Comparison of ENCODE assay signal across 8 cellular contexts in genomic region chrX:49840679-49841078, GRCh38. TPM values are rescaled to one million over a fixed set of nuclear protein-coding genes. Genes with fewer than 3 reads are reported as not detected.
DNase-seq lines count a peak whose midpoint lies in the region; ATAC-seq, FAIRE-seq and TF ChIP-seq lines count a peak whose summit lies in the region.

No MANE protein-coding gene starts in this region.

- H3K4me3 ChIP-seq in SU-DHL-6 (ENCODE audit: insufficient read depth, low read length, poor library complexity, severe bottlenecking): no peak overlapping the region
- no peak overlapping the region for H3K4me3 ChIP-seq in K562

- H3K27ac ChIP-seq in SU-DHL-6 (ENCODE audit: low read depth, low read length) (no peak overlapping the region), K562 (ENCODE audit: extremely low read depth, low read depth, low read length) (no peak overlapping the region)

- no peaks in the 10 kb centered on the region for H3K27me3 ChIP-seq in SU-DHL-6 (ENCODE audit: low read length)
- no peaks in the 10 kb centered on the region for H3K27me3 ChIP-seq in K562 (ENCODE audit: control insufficient read depth in 2 of 2, insufficient read depth in 2 of 2, low read length in 2 of 2)

- peak; percentile 79 for FAIRE-seq in K562 (lab: Jason Lieb, UNC)

- peak; percentile 25 for TF ChIP-seq CTCF in SU-DHL-6 (IDR thresholded peaks at IDR 0.05; ENCODE audit: insufficient read depth, low read length, poor library complexity, severe bottlenecking)
- TF ChIP-seq CTCF in K562 (IDR thresholded peaks at IDR 0.05 in 2 of 3, conservative IDR thresholded peaks at IDR 0.05 in 1 of 3; ENCODE audit: insufficient read depth in 2 of 3, low read depth in 1 of 3, low read length in 3 of 3): peak; percentile 80 to 82 (median 82)

- no TSS peak for BruUV-seq in K562 (replicated peaks; lab: Mats Ljungman, UMichigan)

- H3K79me2 ChIP-seq in SU-DHL-6 (ENCODE audit: insufficient read depth, low read length) (no peaks in the 10 kb centered on the region), K562 (ENCODE audit: control insufficient read depth, insufficient read depth, low read length) (no peaks in the 10 kb centered on the region)

- H3K9me2 ChIP-seq in SU-DHL-6 (replicated peaks; ENCODE audit: insufficient read depth, low read length): no peaks in the 10 kb centered on the region

- peak; percentile 74 to 80 for TF ChIP-seq RAD21 in K562 (CRISPR knock-in tag; conservative IDR thresholded peaks at IDR 0.05 in 1 of 2, IDR thresholded peaks at IDR 0.05 in 1 of 2)

- TF ChIP-seq POLR2A in K562 (conservative IDR thresholded peaks at IDR 0.05): no peak

- H3K4me1 ChIP-seq in K562 (replicated peaks in 1 of 2; ENCODE audit: control insufficient read depth in 2 of 2, insufficient read depth in 2 of 2, low read length in 2 of 2): peaks cover 0 to 10% of the 10 kb centered on the region in 2 experiments; a peak in 2 of 5 replicates

- POLR2A ChIA-PET in K562 (lab: Yijun Ruan, JAX): no interaction called here

- ATAC-seq in GM18907 (IDR thresholded peaks at IDR 0.05; ENCODE audit: unreplicated experiment) (peak; percentile 63), K562 (peak; percentile 91), GM21390 (IDR thresholded peaks at IDR 0.05; ENCODE audit: unreplicated experiment) (no peak)

- H3F3A ChIP-seq in SU-DHL-6 (ENCODE audit: insufficient read depth): no peaks in the 10 kb centered on the region

- CTCF ChIA-PET in K562 (lab: Yijun Ruan, JAX; ENCODE audit: low intra/inter-chr PET ratio): interaction anchor here (0.9 to 2.0 kb wide), 2 partner anchors 36 to 363 kb away, joined by 5 to 10 read pairs; no protein-coding TSS in a partner anchor

- DNase-seq in AG08395 (ENCODE audit: low spot score): peak; percentile 11
- DNase-seq in NCI-H1092 treated with DMSO at 0.1 percent for 48 hours (lab: John Stamatoyannopoulos, UW): peak; percentile 92
- peak; percentile 68 to 81 (median 71) for DNase-seq in K562 (ENCODE audit: extremely low read depth in 1 of 4, low spot score in 3 of 4)
- DNase-seq in islet precursor cell: peak; percentile 83
- peak; percentile 29 for DNase-seq in stimulated activated CD4-positive, alpha-beta T cell treated with anti-CD3 and anti-CD28 coated beads, Interleukin-2, amount 100 ng/mL, for 4 hours (ENCODE audit: low read depth)

- no peak overlapping the region for H2AFZ ChIP-seq in SU-DHL-6 (ENCODE audit: low read depth, low read length, severe bottlenecking)
- H2AFZ ChIP-seq in K562 (ENCODE audit: low read depth, low read length): no peak overlapping the region

- no peaks in the 10 kb centered on the region for H3K9me1 ChIP-seq in K562 (ENCODE audit: control insufficient read depth, insufficient read depth, low read length)

- H3K4me2 ChIP-seq in SU-DHL-6 (ENCODE audit: low read depth, low read length, poor library complexity, severe bottlenecking) (no peak overlapping the region), K562 (ENCODE audit: insufficient read depth, low read length) (no peak overlapping the region)

- H3K9ac ChIP-seq in SU-DHL-6 (ENCODE audit: low read length): no peak overlapping the region
- H3K9ac ChIP-seq in K562 (ENCODE audit: insufficient read depth in 1 of 2, low read depth in 2 of 2, low read length in 2 of 2): no peak overlapping the region

- H3K9me3 ChIP-seq in SU-DHL-6 (ENCODE audit: insufficient read depth, low read length): no peaks in the 10 kb centered on the region
- no peaks in the 10 kb centered on the region for H3K9me3 ChIP-seq in K562 (replicated peaks; ENCODE audit: control insufficient read depth, insufficient read depth, low read depth, low read length)

- in situ Hi-C loops in K562 (cut with MboI): no loop called here

- no peak for TF ChIP-seq EP300 in K562 (IDR thresholded peaks at IDR 0.05; ENCODE audit: low read length)

- H4K20me1 ChIP-seq in SU-DHL-6 (ENCODE audit: low read depth, low read length): no peaks in the 10 kb centered on the region
- no peaks in the 10 kb centered on the region for H4K20me1 ChIP-seq in K562 (replicated peaks; ENCODE audit: control insufficient read depth, insufficient read depth, low read length)

- intact Hi-C loops in K562 (cut with micrococcal nuclease): loop anchor here (1.0 to 2.0 kb wide), 2 partner anchors 36 to 72 kb away; no protein-coding TSS in a partner anchor

- H3K36me3 ChIP-seq in SU-DHL-6 (ENCODE audit: low read length) (no peaks in the 10 kb centered on the region), K562 (ENCODE audit: control insufficient read depth, insufficient read depth, low read length) (no peaks in the 10 kb centered on the region)

- WGBS in K562 (ENCODE audit: insufficient coverage, low coverage, missing lambda C conversion rate): 3% methylated on average over 3 of the region's 3 CpGs

TF ChIP-seq in K562, 482 proteins besides CTCF, POLR2A, EP300 and RAD21 (continues in another document):
- peak; percentile 50 for TF ChIP-seq SMC3 (conservative IDR thresholded peaks at IDR 0.05; ENCODE audit: insufficient read depth, low read depth, low read length)
- TF ChIP-seq PBX2 (CRISPR knock-in tag; IDR thresholded peaks at IDR 0.05; ENCODE audit: low read depth): no peak
- peak; percentile 36 for TF ChIP-seq PBX2 (tag; conservative IDR thresholded peaks at IDR 0.05; ENCODE audit: low read depth)
- 0 out of 2 replicates have a peak, but pooled peaks have one; percentile 10 for TF ChIP-seq HCFC1 (IDR thresholded peaks at IDR 0.05; ENCODE audit: low read depth, low read length)
- TF ChIP-seq GABPB1 (CRISPR knock-in tag; IDR thresholded peaks at IDR 0.05): peak; percentile 55; the same call in 1 of the 2 replicates

RNA-seq across cellular contexts. Expression of gene PAGE4, which starts 11.6 kb away (rescaled TPM):
- not detected in 2 replicates for total RNA-seq in K562 (2011; cell fraction: chromatin; rRNA removed; ENCODE audit: low replicate concordance)
- not detected in 2 replicates for total RNA-seq in K562 (2011; cell fraction: nucleolus; rRNA removed)
- total RNA-seq in K562 (2011; cell fraction: nucleoplasm; rRNA removed): not detected in 2 replicates
- total RNA-seq in K562 (2014; rRNA removed): 1.7 and 2.4 TPM in 2 replicates
- 2.8 and 3.9 TPM in 2 replicates for total RNA-seq in K562 (2014; rRNA removed; fragmentation: Illumina TruSeq; extraction: Trizol)
- total RNA-seq in K562 (2015; rRNA removed; fragmentation: Illumina TruSeq; extraction: Trizol): 2.2 and 3.7 TPM in 2 replicates
- 1.1 and 1.3 TPM in 2 replicates for total RNA-seq in K562 (2021)
- polyA plus RNA-seq in K562 (2011; rRNA removed): 0.99 and 1.2 TPM in 2 replicates
- 0.46 TPM in 1 of 2 replicates, not detected in the other for polyA plus RNA-seq in K562 (2011; cell fraction: cytosol; rRNA removed)
- polyA plus RNA-seq in K562 (2011; cell fraction: nucleus; rRNA removed): not detected in 2 replicates
- polyA plus RNA-seq in K562 (2012): 4.9 and 6.0 TPM in 2 replicates
- 4.9 and 5.3 TPM in 2 replicates for polyA plus RNA-seq in K562 (2014; fragmentation: Illumina TruSeq; extraction: Trizol)
- 1 to 10 TPM; 6.7 to 8.0 TPM for polyA plus RNA-seq in K562 (2014; fragmentation: Nextera tagmentation; extraction: Ambion mirVana)
- 4.0 and 6.4 TPM in 2 replicates for polyA plus RNA-seq in K562 (2014; rRNA removed)
- polyA minus RNA-seq in K562 (2011; rRNA and poly(A)+ RNA removed): not detected in 2 replicates
- not detected in 2 replicates for polyA minus RNA-seq in K562 (2011; cell fraction: cytosol; rRNA and poly(A)+ RNA removed)
- not detected in 2 replicates for polyA minus RNA-seq in K562 (2011; cell fraction: nucleus; rRNA and poly(A)+ RNA removed)

RNA-seq across cellular contexts. Expression of gene USP27X, which starts 38.6 kb away (rescaled TPM):
- 3.8 and 4.9 TPM in 2 replicates for total RNA-seq in K562 (2011; cell fraction: chromatin; rRNA removed; ENCODE audit: low replicate concordance)
- 3.4 and 4.0 TPM in 2 replicates for total RNA-seq in K562 (2011; cell fraction: nucleolus; rRNA removed)
- total RNA-seq in K562 (2011; cell fraction: nucleoplasm; rRNA removed): 2.5 and 3.2 TPM in 2 replicates
- total RNA-seq in K562 (2014; rRNA removed): 0.82 and 1.8 TPM in 2 replicates
- total RNA-seq in K562 (2014; rRNA removed; fragmentation: Illumina TruSeq; extraction: Trizol): 1.6 and 2.1 TPM in 2 replicates
- total RNA-seq in K562 (2015; rRNA removed; fragmentation: Illumina TruSeq; extraction: Trizol): 1.3 and 1.7 TPM in 2 replicates
- total RNA-seq in K562 (2021): 1.9 and 2.7 TPM in 2 replicates
- 2.3 and 4.7 TPM in 2 replicates for polyA plus RNA-seq in K562 (2011; rRNA removed)
- 1.8 and 4.2 TPM in 2 replicates for polyA plus RNA-seq in K562 (2011; cell fraction: cytosol; rRNA removed)
- 1.1 and 1.9 TPM in 2 replicates for polyA plus RNA-seq in K562 (2011; cell fraction: nucleus; rRNA removed)
- 2.4 and 3.0 TPM in 2 replicates for polyA plus RNA-seq in K562 (2012)
- polyA plus RNA-seq in K562 (2014; fragmentation: Illumina TruSeq; extraction: Trizol): 3.8 and 4.0 TPM in 2 replicates
- under 1 TPM; 0.15 TPM for polyA plus RNA-seq in K562 (2014; fragmentation: Nextera tagmentation; extraction: Ambion mirVana)
- 1.2 and 2.1 TPM in 2 replicates for polyA plus RNA-seq in K562 (2014; rRNA removed)
- 4.2 and 7.8 TPM in 2 replicates for polyA minus RNA-seq in K562 (2011; rRNA and poly(A)+ RNA removed)
- polyA minus RNA-seq in K562 (2011; cell fraction: cytosol; rRNA and poly(A)+ RNA removed): 1.9 and 2.6 TPM in 2 replicates
- polyA minus RNA-seq in K562 (2011; cell fraction: nucleus; rRNA and poly(A)+ RNA removed): 1.6 and 2.8 TPM in 2 replicates

Comparison
In these comparisons a context has a peak if more than half of its experiments do, and no peak if none do; other contexts are left out.
1. DNase-seq: peak in every context shown above with its lines; median percentile 92 in NCI-H1092 treated with DMSO at 0.1 percent for 48 hours; 83 in islet precursor cell; 71 in K562; 29 in stimulated activated CD4-positive, alpha-beta T cell treated with anti-CD3 and anti-CD28 coated beads, Interleukin-2, amount 100 ng/mL, for 4 hours; 11 in AG08395.